In the genomic region with DNA sequence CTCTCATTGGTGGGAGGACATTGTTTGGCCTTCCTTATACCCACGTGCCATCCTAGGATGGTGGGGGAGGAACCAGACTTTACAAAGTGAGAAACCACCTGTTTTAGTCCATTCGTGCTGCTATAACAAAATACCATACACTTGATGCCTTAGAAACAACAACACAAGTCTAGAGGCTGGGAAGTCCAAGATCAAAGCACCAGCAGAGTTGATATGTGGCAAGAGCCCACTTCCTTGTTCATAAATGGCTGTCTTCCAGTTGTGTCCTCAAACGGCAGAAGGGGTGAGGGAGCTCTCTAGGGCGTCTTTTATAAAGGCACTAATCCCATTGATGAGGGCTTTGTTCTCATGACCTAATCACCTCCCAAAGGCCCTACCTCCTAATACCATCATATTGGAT, we compare ENCODE assay signal across 9 cellular contexts. TPM values are rescaled to one million over a fixed set of nuclear protein-coding genes. Genes with fewer than 3 reads are reported as not detected.
"Had no signal": no experiment of that assay in that cellular context is flagged by ENCODE, and none has a peak within 500 bp of the region (broad histone marks: within the 10 kb centered on the region; RNA-seq: fewer than 3 reads in every experiment).

No MANE protein-coding gene starts in this region.

- FAIRE-seq: G401.6, GM12878, GM12891, GM12892, GM18507, GM19239 had no signal

- H3K4me3 ChIP-seq: GM12878 had no signal

- ATAC-seq: GM12878 had no signal

- DNase-seq: GDM1, GF-D8 had no signal

RNA-seq across cellular contexts. Expression of gene CAPN8, which starts 31.1 kb away (rescaled TPM):
- total RNA-seq: G401 had no signal
